Comparison of ENCODE assay signal across 10 cellular contexts in genomic region chr13:87680298-87680697, GRCh38.
DNase-seq lines count a peak whose midpoint lies in the region; ATAC-seq and TF ChIP-seq lines count a peak whose summit lies in the region.
"Had no signal": no experiment of that assay in that cellular context is flagged by ENCODE, and none has a peak within 500 bp of the region (broad histone marks: within the 10 kb centered on the region; RNA-seq: fewer than 3 reads in every experiment).

No MANE protein-coding gene starts in this region.

- POLR2A ChIA-PET in GM10248 (lab: Yijun Ruan, JAX) = no interaction called here

- DNase-seq in GM10248 (ENCODE audit: extremely low spot score) (no peak), NCI-H1417 (lab: John Stamatoyannopoulos, UW) (peak; percentile 64 to 94 (median 68)), SHP77 treated with DMSO at 0.1 percent for 48 hours (lab: John Stamatoyannopoulos, UW) (peak; percentile 89), medulla oblongata (ENCODE audit: extremely low spot score) (peak; percentile 27)
- no peak for DNase-seq in activated CD8-positive, alpha-beta memory T cell treated with anti-CD3 and anti-CD28 coated beads, Interleukin-2, amount 50 U/mL, for 4 hours
- no peak for DNase-seq in activated CD4-positive, alpha-beta T cell treated with anti-CD3 and anti-CD28 coated beads for 48 hours
- DNase-seq: activated naive CD4-positive, alpha-beta T cell; hippocampal formation had no signal

- TF ChIP-seq CTCF in GM10248 (IDR thresholded peaks at IDR 0.05; ENCODE audit: control extremely low read depth, extremely low read depth, low read depth, missing control alignments) = peak; percentile 9

- no peak for ATAC-seq in HG03139 (IDR thresholded peaks at IDR 0.05; ENCODE audit: unreplicated experiment)
- no peak for ATAC-seq in HG02884 (IDR thresholded peaks at IDR 0.05; ENCODE audit: unreplicated experiment)

- CTCF ChIA-PET in GM10248 (lab: Yijun Ruan, JAX) = interaction anchor here (0.9 kb wide), 1 partner anchor 9 kb away, joined by 3 read pairs; the partner anchor contains the start of gene SLITRK5

Comparison
In these comparisons a context has a peak if more than half of its experiments do, and no peak if none do; other contexts are left out.
1. DNase-seq: peak in NCI-H1417 (3 of 3), SHP77 treated with DMSO at 0.1 percent for 48 hours (single experiment) and medulla oblongata (single experiment); none in GM10248 (single experiment), activated CD8-positive, alpha-beta memory T cell treated with anti-CD3 and anti-CD28 coated beads, Interleukin-2, amount 50 U/mL, for 4 hours (single experiment) and activated CD4-positive, alpha-beta T cell treated with anti-CD3 and anti-CD28 coated beads for 48 hours (single experiment).